Comparison of ENCODE assay signal across 8 cellular contexts in the genomic region with DNA sequence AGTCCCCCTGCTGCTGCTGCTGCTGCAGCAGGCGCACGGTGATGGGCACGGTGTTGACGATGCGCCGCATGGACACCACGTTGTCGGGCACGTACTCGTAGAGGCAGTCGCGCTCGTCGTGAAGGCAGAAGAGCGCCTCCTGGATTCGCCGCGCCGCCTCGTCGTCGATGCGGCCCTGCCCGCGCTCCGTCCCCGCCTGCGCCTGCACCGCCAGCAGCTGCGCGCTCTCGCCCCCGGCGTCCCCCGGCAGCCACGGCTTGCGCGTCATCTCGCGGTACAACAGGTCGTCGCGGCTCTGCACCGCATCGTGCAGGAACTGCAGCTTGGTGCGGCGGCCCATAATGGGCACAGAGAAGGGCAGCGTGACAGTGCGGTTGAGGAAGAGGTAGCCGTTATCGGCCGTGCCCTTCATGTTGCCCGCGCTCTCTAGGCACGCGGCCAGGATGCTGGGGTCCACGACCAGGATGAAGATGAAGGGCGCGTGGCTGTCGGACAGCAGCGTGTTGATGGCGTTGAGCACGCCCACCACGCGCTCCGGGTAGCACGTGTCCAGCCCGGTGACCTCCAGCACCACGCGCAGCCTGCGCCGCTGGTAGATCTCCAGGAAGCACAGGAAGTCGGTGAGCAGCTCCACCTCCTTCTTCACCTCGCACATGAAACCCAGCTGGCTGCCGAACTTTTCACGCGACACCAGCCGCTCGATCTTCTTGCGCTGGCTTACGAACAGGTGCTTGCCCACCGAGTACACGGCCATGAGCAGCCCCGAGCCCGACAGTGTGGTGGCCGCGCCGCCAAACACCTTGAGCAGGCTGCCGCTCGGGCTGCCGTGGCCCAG. TPM values are rescaled to one million over a fixed set of nuclear protein-coding genes. Genes with fewer than 3 reads are reported as not detected.
DNase-seq lines count a peak whose midpoint lies in the region; TF ChIP-seq lines count a peak whose summit lies in the region.

No MANE protein-coding gene starts in this region.

- in situ Hi-C loops in astrocyte of the spinal cord (cut with HindIII; ENCODE audit: low sequenced_read_pairs), result no loop called here

- H3K36me3 ChIP-seq in SJSA1, result no peaks in the 10 kb centered on the region

- H3K27me3 ChIP-seq in SJSA1 (replicated peaks), result peaks cover 33% of the 10 kb centered on the region

- peak; percentile 20 for TF ChIP-seq CTCF in astrocyte of the spinal cord (IDR thresholded peaks at IDR 0.05; ENCODE audit: low read depth, low read length)

- H3K4me1 ChIP-seq in SJSA1 (replicated peaks), result peaks cover 33% of the 10 kb centered on the region

- peak overlapping the region; percentile 4 for H3K4me3 ChIP-seq in SJSA1
- H3K4me3 ChIP-seq in astrocyte of the spinal cord (ENCODE audit: low read depth, low read length), result no peak overlapping the region

- no peak overlapping the region for H3K27ac ChIP-seq in SJSA1

- DNase-seq in COLO668 (lab: John Stamatoyannopoulos, UW; ENCODE audit: unreplicated experiment) (peak; percentile 76), SJSA1 (ENCODE audit: low read depth in 1 of 2, low spot score in 2 of 2) (peak; percentile 45 to 61), astrocyte of the spinal cord (ENCODE audit: low read depth, low spot score) (peak; percentile 24), left kidney (ENCODE audit: low read depth, low spot score) (peak; percentile 78), SIG-M5 treated with dmso at 0.1 percent for 504 hours (lab: John Stamatoyannopoulos, UW; ENCODE audit: unreplicated experiment) (no peak), hepatic stellate cell (ENCODE audit: low spot score) (no peak), NK-92 (lab: John Stamatoyannopoulos, UW; ENCODE audit: unreplicated experiment) (no peak)
- peak; percentile 34 to 58 for DNase-seq in stimulated activated CD4-positive, alpha-beta T cell treated with anti-CD3 and anti-CD28 coated beads, Interleukin-4, amount 100 ng/mL, for 4 hours

- H3K9me3 ChIP-seq in SJSA1 (replicated peaks), result peaks cover 7% of the 10 kb centered on the region; the same call in 1 of the 2 replicates

RNA-seq across cellular contexts. Expression of a gene that starts 8.1 kb away (rescaled TPM):
- total RNA-seq in SJSA1 (2014; rRNA removed; shearing (Covaris generic)), result not detected in 2 replicates

RNA-seq across cellular contexts. Expression of a gene that starts 25.3 kb away (rescaled TPM):
- 13.3 and 19.9 TPM in 2 replicates for total RNA-seq in SJSA1 (2014; rRNA removed; shearing (Covaris generic))

RNA-seq across cellular contexts. Expression of a gene that starts 25.9 kb away (rescaled TPM):
- total RNA-seq in SJSA1 (2014; rRNA removed; shearing (Covaris generic)), result 2.9 and 10.6 TPM in 2 replicates

RNA-seq across cellular contexts. Expression of a gene that starts 59.7 kb away (rescaled TPM):
- total RNA-seq in SJSA1 (2014; rRNA removed; shearing (Covaris generic)), result 34.6 and 38.4 TPM in 2 replicates

Comparison
In these comparisons a context has a peak if more than half of its experiments do, and no peak if none do; other contexts are left out.
1. DNase-seq: peak in COLO668 (single experiment), SJSA1 (2 of 2), astrocyte of the spinal cord (single experiment), left kidney (single experiment) and stimulated activated CD4-positive, alpha-beta T cell treated with anti-CD3 and anti-CD28 coated beads, Interleukin-4, amount 100 ng/mL, for 4 hours (2 of 2); none in SIG-M5 treated with dmso at 0.1 percent for 504 hours (single experiment), hepatic stellate cell (single experiment) and NK-92 (single experiment).